Comparison of ENCODE assay signal across 17 cellular contexts in the genomic region with DNA sequence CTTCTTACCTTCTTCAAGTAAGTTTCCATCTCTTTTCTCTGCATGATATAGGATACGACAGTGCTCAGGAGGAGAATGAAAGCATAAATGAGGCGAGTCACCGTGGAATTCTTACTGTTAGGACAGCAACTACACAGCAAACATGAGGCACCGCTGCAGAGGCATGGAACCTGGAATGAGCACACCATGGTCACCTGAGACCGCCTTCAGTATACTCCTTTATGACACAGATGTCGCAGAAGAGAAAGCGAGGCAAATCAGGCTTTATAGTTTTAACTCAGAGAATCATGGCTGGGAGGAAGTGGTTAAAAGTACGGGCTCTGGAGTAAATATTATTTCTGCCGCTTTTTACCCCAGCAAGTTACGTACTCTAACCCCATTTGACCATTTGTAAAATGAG. TPM values are rescaled to one million over a fixed set of nuclear protein-coding genes. Genes with fewer than 3 reads are reported as not detected.
DNase-seq lines count a peak whose midpoint lies in the region; ATAC-seq and TF ChIP-seq lines count a peak whose summit lies in the region.
"Had no signal": no experiment of that assay in that cellular context is flagged by ENCODE, and none has a peak within 500 bp of the region (broad histone marks: within the 10 kb centered on the region; RNA-seq: fewer than 3 reads in every experiment).

No MANE protein-coding gene starts in this region.

- ATAC-seq in CD8-positive, alpha-beta T cell, result no peak
- ATAC-seq in activated T-helper 17 cell treated with anti-CD3 and anti-CD28 coated beads, Interleukin-2, amount 50 U/mL, for 72 hours (replicated peaks), result peak; percentile 64
- ATAC-seq in HG02610 (IDR thresholded peaks at IDR 0.05; ENCODE audit: unreplicated experiment) (no peak), HG03432 (IDR thresholded peaks at IDR 0.05; ENCODE audit: unreplicated experiment) (no peak), GM18519 (IDR thresholded peaks at IDR 0.05; ENCODE audit: low FRiP score, unreplicated experiment) (no peak)
- ATAC-seq: A549, Panc1, Right ventricle myocardium inferior had no signal

- POLR2A ChIA-PET in CD8-positive, alpha-beta T cell (lab: Charles Lee), result interaction anchor here (1.0 kb wide), 1 partner anchor 9 kb away, joined by 3 read pairs; no protein-coding TSS in a partner anchor

- no peaks in the 10 kb centered on the region for H3K9me3 ChIP-seq in CD8-positive, alpha-beta T cell (ENCODE audit: low read length)
- H3K9me3 ChIP-seq: A549 had no signal

- H3K4me3 Mint-ChIP-seq in activated T-cell treated with anti-CD3 and anti-CD28 coated beads, Interleukin-2, amount 50 U/mL, for 24 hours, result no peak overlapping the region
- H3K4me3 Mint-ChIP-seq in CD8-positive, alpha-beta T cell, result no peak overlapping the region
- H3K4me3 Mint-ChIP-seq in activated T-helper 17 cell treated with anti-CD3 and anti-CD28 coated beads, Interleukin-2, amount 50 U/mL, for 72 hours, result peak overlapping the region; percentile 31

- no peak overlapping the region for H3K18ac ChIP-seq in mesendoderm (ENCODE audit: low read length)

- peak overlapping the region; percentile 1 for H3K56ac ChIP-seq in mesendoderm (ENCODE audit: low read length)

- peaks cover 48% of the 10 kb centered on the region for H3K4me1 Mint-ChIP-seq in activated T-cell treated with anti-CD3 and anti-CD28 coated beads, Interleukin-2, amount 50 U/mL, for 24 hours (ENCODE audit: low read depth)
- peaks cover 52% of the 10 kb centered on the region for H3K4me1 Mint-ChIP-seq in CD8-positive, alpha-beta T cell (ENCODE audit: low read depth)
- H3K4me1 Mint-ChIP-seq in activated T-helper 17 cell treated with anti-CD3 and anti-CD28 coated beads, Interleukin-2, amount 50 U/mL, for 72 hours, result peaks cover 28% of the 10 kb centered on the region

- no peaks in the 10 kb centered on the region for H3K27me3 Mint-ChIP-seq in activated T-cell treated with anti-CD3 and anti-CD28 coated beads, Interleukin-2, amount 50 U/mL, for 24 hours
- H3K27me3 Mint-ChIP-seq in CD8-positive, alpha-beta T cell (ENCODE audit: low read depth), result no peaks in the 10 kb centered on the region
- no peaks in the 10 kb centered on the region for H3K27me3 Mint-ChIP-seq in activated T-helper 17 cell treated with anti-CD3 and anti-CD28 coated beads, Interleukin-2, amount 50 U/mL, for 72 hours

- H3K79me1 ChIP-seq in mesendoderm (ENCODE audit: low read length), result peaks cover 10% of the 10 kb centered on the region

- H2BK5ac ChIP-seq in mesendoderm (ENCODE audit: low read length), result no peak overlapping the region

- H3K23ac ChIP-seq in mesendoderm (ENCODE audit: low read length), result no peak overlapping the region

- H3K4ac ChIP-seq in mesendoderm (ENCODE audit: low read depth, low read length), result no peak overlapping the region

- H4K5ac ChIP-seq in mesendoderm (ENCODE audit: low read length), result no peak overlapping the region

- no peak overlapping the region for H3K4me2 ChIP-seq in mesendoderm (ENCODE audit: low read length)
- H3K4me2 ChIP-seq: A549 had no signal

- H3K27me3 ChIP-seq in CD8-positive, alpha-beta T cell (ENCODE audit: insufficient read depth, low read length), result no peaks in the 10 kb centered on the region
- H3K27me3 ChIP-seq in mesendoderm (ENCODE audit: insufficient read depth, low read length, poor library complexity), result no peaks in the 10 kb centered on the region

- CTCF ChIA-PET in CD8-positive, alpha-beta T cell (lab: Charles Lee), result no interaction called here

- H2AK5ac ChIP-seq in mesendoderm (ENCODE audit: low read length), result no peak overlapping the region

- intact Hi-C loops in CD8-positive, alpha-beta T cell (cut with DNase I, micrococcal nuclease), result no loop called here

- H3K4me3 ChIP-seq in CD8-positive, alpha-beta T cell (ENCODE audit: low read depth, low read length), result no peak overlapping the region
- no peak overlapping the region for H3K4me3 ChIP-seq in mesendoderm (ENCODE audit: low read length)
- H3K4me3 ChIP-seq: A549 had no signal

- H3K9ac ChIP-seq in mesendoderm (ENCODE audit: low read length), result no peak overlapping the region

- no peak overlapping the region for H2BK15ac ChIP-seq in mesendoderm (replicated peaks; ENCODE audit: low read depth)

- WGBS in mesendoderm (ENCODE audit: extremely low coverage, insufficient coverage, low lambda C conversion rate), result no CpG with 5 or more reads among the region's 10 CpGs

- H4K8ac ChIP-seq in mesendoderm (ENCODE audit: low read depth, low read length), result no peak overlapping the region

- no peak for TF ChIP-seq CTCF in CD8-positive, alpha-beta T cell (IDR thresholded peaks at IDR 0.05)

- peaks cover 31% of the 10 kb centered on the region for H3K4me1 ChIP-seq in CD8-positive, alpha-beta T cell (ENCODE audit: insufficient read depth, low read length)
- no peaks in the 10 kb centered on the region for H3K4me1 ChIP-seq in mesendoderm (ENCODE audit: control insufficient read depth, low read depth, low read length)
- H3K4me1 ChIP-seq: A549 had no signal

- peaks cover 35% of the 10 kb centered on the region for H3K79me2 ChIP-seq in mesendoderm (ENCODE audit: control insufficient read depth, insufficient read depth, low read length)

- peaks cover 64% of the 10 kb centered on the region for H3K36me3 Mint-ChIP-seq in activated T-cell treated with anti-CD3 and anti-CD28 coated beads, Interleukin-2, amount 50 U/mL, for 24 hours (ENCODE audit: low read depth)
- peaks cover 65% of the 10 kb centered on the region for H3K36me3 Mint-ChIP-seq in CD8-positive, alpha-beta T cell
- peaks cover 71% of the 10 kb centered on the region for H3K36me3 Mint-ChIP-seq in activated T-helper 17 cell treated with anti-CD3 and anti-CD28 coated beads, Interleukin-2, amount 50 U/mL, for 72 hours (ENCODE audit: low read depth)

- H2BK120ac ChIP-seq in mesendoderm (ENCODE audit: low read depth, low read length), result no peak overlapping the region

- no peak for DNase-seq in activated T-cell treated with anti-CD3 and anti-CD28 coated beads, Interleukin-2, amount 50 U/mL, for 24 hours
- no peak for DNase-seq in activated T-cell treated with anti-CD3 and anti-CD28 coated beads, Interleukin-2, amount 50 U/mL, for 1 hour
- DNase-seq in CD8-positive, alpha-beta T cell, result no peak
- DNase-seq in mesendoderm, result no peak
- DNase-seq: AML-193, H7, Karpas-422, NCI-H1417, NCI-H1930, NCI-H510A had no signal

- no peak overlapping the region for H3K27ac ChIP-seq in CD8-positive, alpha-beta T cell (ENCODE audit: low read depth, low read length)
- no peak overlapping the region for H3K27ac ChIP-seq in mesendoderm (ENCODE audit: low read depth, low read length)
- H3K27ac ChIP-seq: A549 had no signal

- H3K27ac Mint-ChIP-seq in activated T-cell treated with anti-CD3 and anti-CD28 coated beads, Interleukin-2, amount 50 U/mL, for 24 hours, result peak overlapping the region; percentile 66
- peak overlapping the region; percentile 7 for H3K27ac Mint-ChIP-seq in CD8-positive, alpha-beta T cell
- peak overlapping the region; percentile 51 for H3K27ac Mint-ChIP-seq in activated T-helper 17 cell treated with anti-CD3 and anti-CD28 coated beads, Interleukin-2, amount 50 U/mL, for 72 hours

- H3K36me3 ChIP-seq in CD8-positive, alpha-beta T cell (ENCODE audit: insufficient read depth, low read length), result peaks cover 17% of the 10 kb centered on the region
- H3K36me3 ChIP-seq in mesendoderm (ENCODE audit: control insufficient read depth, insufficient read depth, low read length), result peaks cover 5% of the 10 kb centered on the region

- no peaks in the 10 kb centered on the region for H3K9me3 Mint-ChIP-seq in activated T-cell treated with anti-CD3 and anti-CD28 coated beads, Interleukin-2, amount 50 U/mL, for 24 hours
- H3K9me3 Mint-ChIP-seq in CD8-positive, alpha-beta T cell, result no peaks in the 10 kb centered on the region
- no peaks in the 10 kb centered on the region for H3K9me3 Mint-ChIP-seq in activated T-helper 17 cell treated with anti-CD3 and anti-CD28 coated beads, Interleukin-2, amount 50 U/mL, for 72 hours

RNA-seq across cellular contexts. Expression of gene SERINC3, which starts 8.0 kb away (rescaled TPM):
- total RNA-seq in CD8-positive, alpha-beta T cell, result 10 to 100 TPM; 39.0 to 46.0 TPM
- total RNA-seq in activated T-helper 17 cell treated with anti-CD3 and anti-CD28 coated beads, Interleukin-2, amount 50 U/mL, for 72 hours, result 10 to 100 TPM; 68.7 to 86.8 TPM
- 66.1 TPM for polyA plus RNA-seq in mesendoderm (2013, experiment 1 of 2)
- polyA plus RNA-seq in mesendoderm (2013, experiment 2 of 2), result 66.8 TPM

RNA-seq across cellular contexts. Expression of gene TTPAL, which starts 38.2 kb away (rescaled TPM):
- total RNA-seq in CD8-positive, alpha-beta T cell, result 10 to 100 TPM; 12.3 TPM
- 10 to 100 TPM; 15.5 to 23.0 TPM for total RNA-seq in activated T-helper 17 cell treated with anti-CD3 and anti-CD28 coated beads, Interleukin-2, amount 50 U/mL, for 72 hours
- 9.7 TPM for polyA plus RNA-seq in mesendoderm (2013, experiment 1 of 2)
- polyA plus RNA-seq in mesendoderm (2013, experiment 2 of 2), result 9.1 TPM

Comparison
In these comparisons a context has a peak if more than half of its experiments do, and no peak if none do; other contexts are left out.
1. H3K27ac Mint-ChIP-seq: peak in every context shown above with its lines; median percentile 66 in activated T-cell treated with anti-CD3 and anti-CD28 coated beads, Interleukin-2, amount 50 U/mL, for 24 hours; 51 in activated T-helper 17 cell treated with anti-CD3 and anti-CD28 coated beads, Interleukin-2, amount 50 U/mL, for 72 hours; 7 in CD8-positive, alpha-beta T cell.